In the genomic region with DNA sequence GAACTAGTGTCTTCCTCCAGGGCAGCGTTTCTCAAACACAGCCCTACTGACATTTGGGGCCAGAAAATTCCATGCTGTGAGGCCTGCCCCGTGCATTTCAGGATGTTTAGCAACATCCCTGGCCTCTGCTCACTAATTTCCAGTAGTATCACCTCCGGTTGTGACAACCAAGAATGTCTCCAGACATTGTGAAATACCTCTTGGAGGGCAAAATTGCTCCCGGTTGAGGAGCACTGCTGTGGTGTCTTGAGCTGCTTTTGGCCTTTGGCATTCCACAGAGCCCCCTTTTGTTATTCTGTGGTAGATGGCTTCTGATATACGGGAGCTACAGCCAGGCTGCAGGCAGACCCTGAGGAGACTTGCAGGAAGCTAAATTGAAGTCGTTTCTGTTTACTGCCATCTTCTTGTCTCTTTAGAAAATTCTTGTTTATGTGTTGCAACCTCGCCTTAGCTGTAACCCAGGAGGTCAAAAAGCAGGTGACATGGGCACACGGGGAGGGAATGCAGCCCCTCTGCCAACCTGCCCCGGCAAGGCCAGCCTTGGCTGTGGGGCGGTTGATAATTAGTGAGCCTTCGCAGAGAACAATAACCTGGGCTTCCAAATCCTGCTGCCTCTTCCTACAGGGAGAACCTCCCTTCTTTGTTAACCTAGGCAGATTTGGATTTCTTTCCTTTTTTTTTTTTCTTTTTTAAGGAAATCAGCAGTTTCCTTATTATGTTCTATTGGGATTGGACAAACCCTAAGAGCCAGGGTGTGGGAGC, we compare ENCODE assay signal across 15 cellular contexts.
DNase-seq lines count a peak whose midpoint lies in the region; ATAC-seq and TF ChIP-seq lines count a peak whose summit lies in the region.
"Had no signal": no experiment of that assay in that cellular context is flagged by ENCODE, and none has a peak within 500 bp of the region (broad histone marks: within the 10 kb centered on the region; RNA-seq: fewer than 3 reads in every experiment).

No MANE protein-coding gene starts in this region.

- ATAC-seq in RWPE2 (ENCODE audit: low read depth), result 0 out of 3 replicates have a peak, but pooled peaks have one; percentile 10
- ATAC-seq in activated CD8-positive, alpha-beta T cell treated with anti-CD3 and anti-CD28 coated beads for 36 hours, result no peak
- ATAC-seq: body of pancreas had no signal

- intact Hi-C loops in activated CD8-positive, alpha-beta T cell treated with anti-CD3 and anti-CD28 coated beads for 36 hours (cut with micrococcal nuclease), result no loop called here

- peak overlapping the region; percentile 63 for H3K4me2 ChIP-seq in skeletal muscle satellite cell (ENCODE audit: low read length)

- H3K27me3 ChIP-seq in RWPE2 (ENCODE audit: insufficient read depth, poor library complexity, severe bottlenecking) (no peaks in the 10 kb centered on the region), skeletal muscle satellite cell (ENCODE audit: control insufficient read depth, insufficient read depth, low read length) (no peaks in the 10 kb centered on the region)
- H3K27me3 ChIP-seq: body of pancreas had no signal

- peak overlapping the region; percentile 65 for H3K9ac ChIP-seq in skeletal muscle satellite cell (ENCODE audit: low read depth, low read length)

- H3K27ac ChIP-seq in RWPE2 (ENCODE audit: poor library complexity, severe bottlenecking) (peak overlapping the region; percentile 48), epithelial cell of prostate (peak overlapping the region; percentile 50)
- H3K27ac ChIP-seq: body of pancreas had no signal

- H3K4me3 Mint-ChIP-seq in T-helper 2 cell treated with Interferon-gamma antibody and Interleukin-4, amounts not matched to agents 5 μg/mL and 100 μg/mL, for 36 hours, result no peak overlapping the region
- H3K4me3 Mint-ChIP-seq in activated CD8-positive, alpha-beta T cell treated with anti-CD3 and anti-CD28 coated beads for 36 hours, result no peak overlapping the region
- H3K4me3 Mint-ChIP-seq: activated CD4-positive, alpha-beta T cell treated with anti-CD3 and anti-CD28 coated beads, Interleukin-2, amount 10 ng/mL, durations not matched to agents 7 days and 5 days; activated T-helper 1 cell treated with anti-CD3 and anti-CD28 coated beads, Interleukin-12 subunit alpha, Interleukin-12 subunit beta, Interleukin-2, Interleukin-4 antibody, amounts not matched to agents 30 ng/mL and 10 ng/mL and 1 ng/mL, durations not matched to agents 14 hours and 24 hours and 36 hours had no signal

- peaks cover 23% of the 10 kb centered on the region for H3K4me1 ChIP-seq in RWPE2 (ENCODE audit: insufficient read depth, poor library complexity, severe bottlenecking)
- H3K4me1 ChIP-seq in skeletal muscle satellite cell (ENCODE audit: control insufficient read depth, insufficient read depth, low read length), result peaks cover 40% of the 10 kb centered on the region
- H3K4me1 ChIP-seq: body of pancreas had no signal

- no peaks in the 10 kb centered on the region for H3K36me3 Mint-ChIP-seq in T-helper 2 cell treated with Interferon-gamma antibody and Interleukin-4, amounts not matched to agents 5 μg/mL and 100 μg/mL, for 36 hours (ENCODE audit: low read depth)
- no peaks in the 10 kb centered on the region for H3K36me3 Mint-ChIP-seq in activated CD8-positive, alpha-beta T cell treated with anti-CD3 and anti-CD28 coated beads for 36 hours (ENCODE audit: low read depth)

- peaks cover 14% of the 10 kb centered on the region for H3K27me3 Mint-ChIP-seq in T-helper 2 cell treated with Interferon-gamma antibody and Interleukin-4, amounts not matched to agents 5 μg/mL and 100 μg/mL, for 36 hours (ENCODE audit: low read depth)
- H3K27me3 Mint-ChIP-seq in activated CD8-positive, alpha-beta T cell treated with anti-CD3 and anti-CD28 coated beads for 36 hours, result peaks cover 5% of the 10 kb centered on the region

- peak overlapping the region; percentile 6 for H3K27ac Mint-ChIP-seq in T-helper 2 cell treated with Interferon-gamma antibody and Interleukin-4, amounts not matched to agents 5 μg/mL and 100 μg/mL, for 36 hours
- H3K27ac Mint-ChIP-seq in activated CD8-positive, alpha-beta T cell treated with anti-CD3 and anti-CD28 coated beads for 36 hours, result no peak overlapping the region
- H3K27ac Mint-ChIP-seq: activated CD4-positive, alpha-beta T cell treated with anti-CD3 and anti-CD28 coated beads, Interleukin-2, amount 10 ng/mL, durations not matched to agents 7 days and 5 days; activated T-helper 1 cell treated with anti-CD3 and anti-CD28 coated beads, Interleukin-12 subunit alpha, Interleukin-12 subunit beta, Interleukin-2, Interleukin-4 antibody, amounts not matched to agents 30 ng/mL and 10 ng/mL and 1 ng/mL, durations not matched to agents 14 hours and 24 hours and 36 hours; progenitor cell of endocrine pancreas had no signal

- CTCF ChIA-PET in activated CD8-positive, alpha-beta T cell treated with anti-CD3 and anti-CD28 coated beads for 36 hours (lab: Charles Lee), result no interaction called here

- H3K4me3 ChIP-seq in RWPE2 (ENCODE audit: severe bottlenecking) (no peak overlapping the region), skeletal muscle satellite cell (ENCODE audit: low read length) (peak overlapping the region; percentile 37)
- H3K4me3 ChIP-seq: body of pancreas had no signal

- no peaks in the 10 kb centered on the region for H3K4me1 Mint-ChIP-seq in T-helper 2 cell treated with Interferon-gamma antibody and Interleukin-4, amounts not matched to agents 5 μg/mL and 100 μg/mL, for 36 hours (ENCODE audit: low read depth)
- H3K4me1 Mint-ChIP-seq in activated CD8-positive, alpha-beta T cell treated with anti-CD3 and anti-CD28 coated beads for 36 hours (ENCODE audit: low read depth), result no peaks in the 10 kb centered on the region
- H3K4me1 Mint-ChIP-seq: activated CD4-positive, alpha-beta T cell treated with anti-CD3 and anti-CD28 coated beads, Interleukin-2, amount 10 ng/mL, durations not matched to agents 7 days and 5 days had no signal

- POLR2A ChIA-PET in activated CD8-positive, alpha-beta T cell treated with anti-CD3 and anti-CD28 coated beads for 36 hours (lab: Charles Lee), result no interaction called here

- H3K36me3 ChIP-seq in RWPE2 (ENCODE audit: low read depth) (no peaks in the 10 kb centered on the region), skeletal muscle satellite cell (ENCODE audit: insufficient read depth, low read length) (no peaks in the 10 kb centered on the region)

- no peaks in the 10 kb centered on the region for H3K9me3 ChIP-seq in RWPE2 (ENCODE audit: severe bottlenecking)
- H3K9me3 ChIP-seq in skeletal muscle satellite cell (replicated peaks; ENCODE audit: low read length), result no peaks in the 10 kb centered on the region
- H3K9me3 ChIP-seq: body of pancreas had no signal

- TF ChIP-seq CTCF in RWPE2 (IDR thresholded peaks at IDR 0.05; ENCODE audit: poor library complexity, severe bottlenecking), result no peak
- no peak for TF ChIP-seq CTCF in activated CD8-positive, alpha-beta T cell treated with anti-CD3 and anti-CD28 coated beads for 36 hours (IDR thresholded peaks at IDR 0.05)

- H3K9me3 Mint-ChIP-seq in T-helper 2 cell treated with Interferon-gamma antibody and Interleukin-4, amounts not matched to agents 5 μg/mL and 100 μg/mL, for 36 hours, result no peaks in the 10 kb centered on the region
- H3K9me3 Mint-ChIP-seq in activated CD8-positive, alpha-beta T cell treated with anti-CD3 and anti-CD28 coated beads for 36 hours, result no peaks in the 10 kb centered on the region
- H3K9me3 Mint-ChIP-seq: activated CD4-positive, alpha-beta T cell treated with anti-CD3 and anti-CD28 coated beads, Interleukin-2, amount 10 ng/mL, durations not matched to agents 7 days and 5 days; activated T-helper 1 cell treated with anti-CD3 and anti-CD28 coated beads, Interleukin-12 subunit alpha, Interleukin-12 subunit beta, Interleukin-2, Interleukin-4 antibody, amounts not matched to agents 30 ng/mL and 10 ng/mL and 1 ng/mL, durations not matched to agents 14 hours and 24 hours and 36 hours had no signal

- no peak for DNase-seq in T-helper 2 cell treated with Interferon-gamma antibody and Interleukin-4, amounts not matched to agents 5 μg/mL and 100 μg/mL, for 36 hours (ENCODE audit: low spot score)
- DNase-seq in T-helper 2 cell, result no peak
- no peak for DNase-seq in RWPE2 (ENCODE audit: low spot score)
- DNase-seq in epithelial cell of prostate (ENCODE audit: low read depth, low spot score), result no peak
- no peak for DNase-seq in DMS114 treated with DMSO at 0.1 percent for 48 hours (lab: John Stamatoyannopoulos, UW; ENCODE audit: unreplicated experiment)
- DNase-seq in NCI-H187 (lab: John Stamatoyannopoulos, UW), result no peak
- no peak for DNase-seq in activated CD8-positive, alpha-beta T cell treated with anti-CD3 and anti-CD28 coated beads for 36 hours
- DNase-seq: activated CD4-positive, alpha-beta T cell treated with anti-CD3 and anti-CD28 coated beads, Interleukin-2, amount 10 ng/mL, durations not matched to agents 7 days and 5 days; body of pancreas; NCI-H1436; NCI-H69; stimulated activated CD4-positive, alpha-beta T cell treated with anti-CD3 and anti-CD28 coated beads, Interleukin-1b, Interleukin-23, amount 100 ng/mL, for 48 hours had no signal
